Comparison of ENCODE assay signal across 31 cellular contexts in the genomic region with DNA sequence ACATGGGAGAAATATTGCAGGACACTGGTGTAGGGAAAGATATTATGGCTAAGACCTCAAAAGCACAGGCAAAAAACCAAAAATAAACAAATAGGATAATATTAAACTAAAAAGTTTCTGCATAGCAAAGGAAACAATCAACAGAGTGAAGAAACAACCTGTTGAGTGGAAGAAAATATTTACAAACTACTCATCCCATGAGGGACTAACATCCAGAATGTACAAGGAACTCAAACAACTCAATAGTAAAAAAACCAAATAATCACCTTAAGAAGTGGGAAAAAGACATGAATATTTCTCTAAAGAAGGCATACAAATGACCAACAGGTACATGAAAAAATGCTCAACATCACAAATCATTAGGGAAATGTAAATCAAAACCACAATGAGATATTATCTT.
"Had no signal": no experiment of that assay in that cellular context is flagged by ENCODE, and none has a peak within 500 bp of the region (broad histone marks: within the 10 kb centered on the region; RNA-seq: fewer than 3 reads in every experiment).

No MANE protein-coding gene starts in this region.

- H3K36me3 ChIP-seq: MG63 had no signal

- H3K4me3 ChIP-seq: MG63 had no signal

- DNase-seq: MG63, MM.1S, NCI-H1048, NCI-H1092, NCI-H1092 treated with DMSO at 0.1 percent for 48 hours, NCI-H1105, NCI-H1105 treated with DMSO at 0.1 percent for 48 hours, NCI-H1417, NCI-H1417 treated with DMSO at 0.1 percent for 48 hours, NCI-H1436, NCI-H1436 treated with DMSO at 0.1 percent for 48 hours, NCI-H146, NCI-H1694, NCI-H1694 treated with DMSO at 0.1 percent for 48 hours, NCI-H187, NCI-H187 treated with DMSO at 0.1 percent for 48 hours, NCI-H1930, NCI-H2029, NCI-H2029 treated with DMSO at 0.1 percent for 48 hours, NCI-H2081, NCI-H2081 treated with DMSO at 0.1 percent for 48 hours, NCI-H2107, NCI-H2171, NCI-H2171 treated with DMSO at 0.1 percent for 48 hours, NCI-H2227 treated with DMSO at 0.1 percent for 48 hours, NCI-H226, NCI-H345, NCI-H446, NCI-H446 treated with DMSO at 0.1 percent for 48 hours, NCI-H510A, NCI-H510A treated with DMSO at 0.1 percent for 48 hours had no signal
